In the genomic region with DNA sequence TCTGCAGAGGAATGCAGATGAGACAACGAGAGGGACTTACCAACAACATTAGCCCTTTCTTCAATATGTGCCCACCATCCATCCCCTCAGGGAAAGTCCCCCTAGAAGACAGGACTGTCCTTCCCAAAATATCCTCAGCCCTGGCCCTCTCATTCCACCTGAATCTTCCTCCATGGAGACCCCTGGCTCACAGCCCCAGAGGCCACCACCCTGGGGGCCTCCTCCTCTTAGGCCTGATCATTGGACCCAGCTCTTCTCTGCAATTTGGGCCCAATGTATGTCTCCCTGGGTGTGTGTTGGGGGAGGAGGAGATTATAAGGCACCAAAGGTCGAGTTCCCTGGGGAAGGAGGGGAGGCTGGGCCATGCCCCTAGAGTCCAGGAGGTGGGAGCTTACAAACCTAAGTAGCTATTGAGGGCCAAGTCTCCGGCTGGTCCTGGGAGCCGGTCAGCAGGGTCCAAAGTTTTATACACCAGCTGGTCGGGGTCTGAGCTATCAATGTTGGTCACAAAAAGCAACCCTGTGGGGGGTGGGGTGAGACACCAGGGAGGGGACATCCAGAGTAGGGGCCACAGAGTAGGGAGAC, we compare ENCODE assay signal across 15 cellular contexts. TPM values are rescaled to one million over a fixed set of nuclear protein-coding genes. Genes with fewer than 3 reads are reported as not detected.
A peak's percentile ranks its signal among the peaks of the same experiment; 100 is the strongest.
DNase-seq lines count a peak whose midpoint lies in the region; ATAC-seq, FAIRE-seq and TF ChIP-seq lines count a peak whose summit lies in the region.
"Had no signal": no experiment of that assay in that cellular context is flagged by ENCODE, and none has a peak within 500 bp of the region (broad histone marks: within the 10 kb centered on the region; RNA-seq: fewer than 3 reads in every experiment).

No MANE protein-coding gene starts in this region.

- TF ChIP-seq EP300 in esophagus muscularis mucosa (IDR thresholded peaks at IDR 0.05) (no peak), transverse colon (IDR thresholded peaks at IDR 0.05; ENCODE audit: low read depth) (no peak)

- in situ Hi-C loops in transverse colon (cut with MboI; ENCODE audit: low pct_ligation_motif_present in 1 of 4, low pct_unique_long_range_greater_than_20kb in 1 of 4, low sequenced_read_pairs in 3 of 4), result no loop called here
- in situ Hi-C loops in HAP-1 (cut with MboI; ENCODE audit: low sequenced_read_pairs), result no loop called here

- ATAC-seq in heart left ventricle, result no peak
- no peak for ATAC-seq in Right ventricle myocardium inferior
- no peak for ATAC-seq in sciatic nerve
- no peak for ATAC-seq in HG03159 (IDR thresholded peaks at IDR 0.05; ENCODE audit: unreplicated experiment)

- no peaks in the 10 kb centered on the region for H3K27me3 ChIP-seq in heart left ventricle
- no peaks in the 10 kb centered on the region for H3K27me3 ChIP-seq in esophagus muscularis mucosa
- H3K27me3 ChIP-seq in transverse colon, result no peaks in the 10 kb centered on the region
- H3K27me3 ChIP-seq in HAP-1 (ENCODE audit: low read depth), result no peaks in the 10 kb centered on the region

- peaks cover 0 to 70% (median 33%) of the 10 kb centered on the region in 9 donors for H3K36me3 ChIP-seq in heart left ventricle
- peaks cover 27 to 71% (median 57%) of the 10 kb centered on the region in 4 donors for H3K36me3 ChIP-seq in esophagus muscularis mucosa
- no peaks in the 10 kb centered on the region for H3K36me3 ChIP-seq in transverse colon
- H3K36me3 ChIP-seq in HAP-1 (replicated peaks), result no peaks in the 10 kb centered on the region

- DNase-seq in heart left ventricle (no peak), Right ventricle myocardium inferior (ENCODE audit: missing footprints) (no peak), esophagus muscularis mucosa (ENCODE audit: extremely low spot score) (no peak), sciatic nerve (ENCODE audit: low spot score) (peak; percentile 42), transverse colon (peak; percentile 1), RCC 7860 (ENCODE audit: low spot score) (no peak), HAP-1 (ENCODE audit: low spot score in 2 of 2) (no peak)
- DNase-seq: DMS53; NCI-H1092; NCI-H226; NCI-H526; NK-92 treated with Interleukin-12 subunit alpha and Interleukin-12 subunit beta, amount 100 ng/mL, for 24 hours had no signal

- peak overlapping the region in 8 of 12 donors; percentile 1 to 99 (median 46) for H3K27ac ChIP-seq in heart left ventricle
- H3K27ac ChIP-seq in esophagus muscularis mucosa (replicated peaks in 1 of 4), result peak overlapping the region; percentile 9 to 100 (median 22)
- peak overlapping the region in 1 of 4 donors; percentile 25 for H3K27ac ChIP-seq in transverse colon
- H3K27ac ChIP-seq: A549, KMS-11 had no signal

- TF ChIP-seq CTCF in heart left ventricle (IDR thresholded peaks at IDR 0.05), result no peak
- no peak for TF ChIP-seq CTCF in esophagus muscularis mucosa (IDR thresholded peaks at IDR 0.05)
- TF ChIP-seq CTCF in transverse colon (IDR thresholded peaks at IDR 0.05), result no peak

- TF ChIP-seq POLR2A in heart left ventricle (IDR thresholded peaks at IDR 0.05), result no peak
- TF ChIP-seq POLR2A in esophagus muscularis mucosa (IDR thresholded peaks at IDR 0.05; ENCODE audit: low read depth), result no peak
- no peak for TF ChIP-seq POLR2A in transverse colon (IDR thresholded peaks at IDR 0.05)

- H3K9me3 ChIP-seq in heart left ventricle, result no peaks in the 10 kb centered on the region
- H3K9me3 ChIP-seq in esophagus muscularis mucosa, result no peaks in the 10 kb centered on the region
- no peaks in the 10 kb centered on the region for H3K9me3 ChIP-seq in transverse colon
- H3K9me3 ChIP-seq in HAP-1, result no peaks in the 10 kb centered on the region
- H3K9me3 ChIP-seq: A549 had no signal

- no peak for FAIRE-seq in RCC 7860 (lab: Jason Lieb, UNC)
- FAIRE-seq: A549 had no signal

- H3K4me3 ChIP-seq in heart left ventricle (no peak overlapping the region), esophagus muscularis mucosa (no peak overlapping the region), transverse colon (no peak overlapping the region), HAP-1 (no peak overlapping the region)
- H3K4me3 ChIP-seq: A549 had no signal

- peaks cover 0 to 55% (median 25%) of the 10 kb centered on the region in 12 donors for H3K4me1 ChIP-seq in heart left ventricle
- H3K4me1 ChIP-seq in esophagus muscularis mucosa, result peaks cover 30 to 65% (median 54%) of the 10 kb centered on the region in 4 donors
- H3K4me1 ChIP-seq in transverse colon, result peaks cover 0 to 9% (median 0%) of the 10 kb centered on the region in 4 donors
- H3K4me1 ChIP-seq in HAP-1, result no peaks in the 10 kb centered on the region

- intact Hi-C loops in heart left ventricle (cut with DNase I) (loop anchor here in 1 of 10 donors (5.0 kb wide), 1 partner anchor 42 kb away; no protein-coding TSS in a partner anchor), Right ventricle myocardium inferior (cut with DNase I) (loop anchor here (2.0 kb wide), 1 partner anchor 15 kb away; no protein-coding TSS in a partner anchor), esophagus muscularis mucosa (cut with DNase I) (no loop called here), sciatic nerve (cut with DNase I) (no loop called here), transverse colon (cut with DNase I; ENCODE audit: low total_unique reads) (no loop called here)

- 66 to 85% (median 72%) methylated on average over 5 of the region's 5 CpGs for WGBS in heart left ventricle, 4 donors
- WGBS in esophagus muscularis mucosa, result 68% methylated on average over 5 of the region's 5 CpGs
- 63 to 72% methylated on average over 2 to 5 of the region's 5 CpGs for WGBS in transverse colon (ENCODE audit: low coverage in 1 of 2), 2 donors

RNA-seq across cellular contexts. Expression of gene ITGA7, which starts 8.1 kb away (rescaled TPM):
- total RNA-seq in heart left ventricle (1,000 to 10,000 TPM in 1 of 9 donors, 100 to 1,000 TPM in 8; 199 to 1,007 (median 620) TPM), Right ventricle myocardium inferior (479 TPM), esophagus muscularis mucosa (100 to 1,000 TPM; 155 to 245 (median 218) TPM), sciatic nerve (307 TPM), transverse colon (100 to 1,000 TPM in 1 of 4 donors, 10 to 100 TPM in 3; 14.4 to 125 (median 23.6) TPM)
- polyA plus RNA-seq in heart left ventricle, result 100 to 1,000 TPM; 173 to 573 TPM

RNA-seq across cellular contexts. Expression of gene BLOC1S1, which starts 16.3 kb away (rescaled TPM):
- 100 to 1,000 TPM in 5 of 9 donors, 10 to 100 TPM in 4; 71.3 to 173 (median 131) TPM for total RNA-seq in heart left ventricle
- 100 to 1,000 TPM; 187 to 314 TPM for polyA plus RNA-seq in heart left ventricle
- total RNA-seq in Right ventricle myocardium inferior, result 128 TPM
- total RNA-seq in esophagus muscularis mucosa, result 100 to 1,000 TPM; 159 to 253 (median 196) TPM
- 171 TPM for total RNA-seq in sciatic nerve
- total RNA-seq in transverse colon, result 100 to 1,000 TPM; 158 to 494 (median 381) TPM

RNA-seq across cellular contexts. Expression of gene RDH5, which starts 20.6 kb away (rescaled TPM):
- total RNA-seq in heart left ventricle (10 to 100 TPM in 8 of 9 donors, 1 to 10 TPM in 1; 5.9 to 20.5 (median 16.2) TPM), Right ventricle myocardium inferior (12.9 TPM), esophagus muscularis mucosa (10 to 100 TPM; 13.8 to 23.0 (median 17.2) TPM), sciatic nerve (23.3 TPM), transverse colon (10 to 100 TPM; 16.5 to 74.4 (median 58.3) TPM)
- polyA plus RNA-seq in heart left ventricle, result 10 to 100 TPM; 25.8 to 42.4 TPM

RNA-seq across cellular contexts. Expression of gene CD63, which starts 29.2 kb away (rescaled TPM):
- total RNA-seq in heart left ventricle (1,000 to 10,000 TPM in 3 of 9 donors, 100 to 1,000 TPM in 6; 475 to 1,670 (median 767) TPM), Right ventricle myocardium inferior (790 TPM), esophagus muscularis mucosa (1,000 to 10,000 TPM in 1 of 4 donors, 100 to 1,000 TPM in 3; 742 to 1,177 (median 845) TPM), sciatic nerve (870 TPM), transverse colon (100 to 1,000 TPM; 427 to 723 (median 581) TPM)
- 1,000 to 10,000 TPM; 1,034 to 2,790 TPM for polyA plus RNA-seq in heart left ventricle

RNA-seq across cellular contexts. Expression of gene GDF11, which starts 43.4 kb away (rescaled TPM):
- total RNA-seq in heart left ventricle (10 to 100 TPM in 7 of 9 donors, 1 to 10 TPM in 2; 7.8 to 18.2 (median 12.4) TPM), Right ventricle myocardium inferior (9.7 TPM), esophagus muscularis mucosa (1 to 10 TPM; 1.7 to 9.0 (median 4.9) TPM), sciatic nerve (10.0 TPM), transverse colon (1 to 10 TPM in 1 of 4 donors, under 1 TPM in 3; 0.37 to 1.7 (median 0.60) TPM)
- polyA plus RNA-seq in heart left ventricle, result 10 to 100 TPM in 1 of 2 donors, 1 to 10 TPM in 1; 6.9 to 15.7 TPM

Comparison
In these comparisons a context has a peak if more than half of its experiments do, and no peak if none do; other contexts are left out.
1. DNase-seq: peak in sciatic nerve (single experiment) and transverse colon (single experiment); none in heart left ventricle (0 of 5), Right ventricle myocardium inferior (single experiment), esophagus muscularis mucosa (single experiment), RCC 7860 (single experiment) and HAP-1 (0 of 2).